In the genomic region with DNA sequence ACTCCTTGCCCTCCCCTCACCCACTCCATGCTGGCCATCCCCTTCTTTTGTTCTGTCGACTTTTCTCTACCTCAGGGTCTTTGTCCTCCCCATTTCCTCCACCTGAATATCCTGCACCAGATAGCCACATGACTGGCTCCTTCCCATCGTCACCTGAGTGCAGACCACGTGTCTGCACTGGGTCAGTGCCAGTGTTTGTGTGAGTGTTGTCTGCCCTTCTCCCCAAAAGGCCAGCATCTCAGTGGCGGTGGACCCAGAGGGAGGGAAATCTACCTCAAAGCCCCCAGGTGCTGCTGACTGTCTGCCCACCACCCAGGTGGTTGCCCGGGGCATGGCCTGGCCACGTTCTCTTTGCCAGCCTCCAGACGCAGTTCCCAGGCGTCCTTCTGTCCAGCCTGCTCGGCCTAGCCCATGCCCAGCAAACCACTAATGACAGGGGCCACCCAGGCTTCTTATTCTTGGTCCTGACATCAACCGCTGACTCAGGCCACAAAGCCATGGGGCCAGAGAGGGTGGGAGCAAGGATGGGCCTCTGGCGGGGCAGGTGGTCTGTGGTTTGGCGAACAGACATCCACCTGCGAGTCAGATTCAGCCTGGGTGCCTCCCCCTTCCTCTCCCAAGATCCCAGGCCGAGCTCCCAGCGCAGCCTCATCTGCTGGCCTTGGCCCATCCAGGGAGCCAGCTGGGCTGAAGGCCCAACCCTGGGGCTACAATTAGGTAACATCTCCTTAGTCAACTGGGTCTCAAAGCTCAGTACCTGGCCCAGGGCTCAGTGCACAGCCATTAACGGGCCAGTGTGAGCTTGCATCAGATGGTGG, we compare ENCODE assay signal across 22 cellular contexts. TPM values are rescaled to one million over a fixed set of nuclear protein-coding genes. Genes with fewer than 3 reads are reported as not detected.
DNase-seq lines count a peak whose midpoint lies in the region; ATAC-seq and TF ChIP-seq lines count a peak whose summit lies in the region.
"Had no signal": no experiment of that assay in that cellular context is flagged by ENCODE, and none has a peak within 500 bp of the region (broad histone marks: within the 10 kb centered on the region; RNA-seq: fewer than 3 reads in every experiment).

No MANE protein-coding gene starts in this region.

- H3K4me1 ChIP-seq in SJCRH30 (peaks cover 33% of the 10 kb centered on the region), foreskin keratinocyte (no peaks in the 10 kb centered on the region), spleen (peaks cover 16 to 56% (median 43%) of the 10 kb centered on the region in 6 donors)

- H3K4me3 Mint-ChIP-seq in activated CD8-positive, alpha-beta memory T cell treated with anti-CD3 and anti-CD28 coated beads, Interleukin-2, amount 10 ng/mL, durations not matched to agents 7 days and 5 days, result no peak overlapping the region
- H3K4me3 Mint-ChIP-seq: activated CD8-positive, alpha-beta T cell treated with anti-CD3 and anti-CD28 coated beads for 36 hours; activated naive CD4-positive, alpha-beta T cell treated with anti-CD3 and anti-CD28 coated beads, Interleukin-2, amount 10 ng/mL, durations not matched to agents 7 days and 5 days; activated T-cell treated with anti-CD3 and anti-CD28 coated beads, Interleukin-2, amount 50 U/mL, for 4 hours had no signal

- H3K9me3 ChIP-seq in SJCRH30 (replicated peaks), result no peaks in the 10 kb centered on the region
- peaks cover 0 to 5% (median 1%) of the 10 kb centered on the region in 8 donors for H3K9me3 ChIP-seq in spleen
- H3K9me3 ChIP-seq: A549, mucosa of descending colon had no signal

- no peak for TF ChIP-seq POLR2A in spleen (IDR thresholded peaks at IDR 0.05)

- no peak for ATAC-seq in activated CD8-positive, alpha-beta memory T cell treated with anti-CD3 and anti-CD28 coated beads, Interleukin-2, amount 10 ng/mL, durations not matched to agents 7 days and 5 days
- ATAC-seq in foreskin keratinocyte (peak; percentile 6), HG02798 (IDR thresholded peaks at IDR 0.05; ENCODE audit: poor library complexity, unreplicated experiment) (no peak)
- ATAC-seq: A549; activated CD8-positive, alpha-beta T cell treated with anti-CD3 and anti-CD28 coated beads for 36 hours; activated T-cell treated with anti-CD3 and anti-CD28 coated beads, Interleukin-2, amount 50 U/mL, for 4 hours; HCT116; heart right ventricle; left lung; mucosa of descending colon had no signal

- no peaks in the 10 kb centered on the region for H3K27me3 Mint-ChIP-seq in activated CD8-positive, alpha-beta memory T cell treated with anti-CD3 and anti-CD28 coated beads, Interleukin-2, amount 10 ng/mL, durations not matched to agents 7 days and 5 days
- H3K27me3 Mint-ChIP-seq: activated CD8-positive, alpha-beta T cell treated with anti-CD3 and anti-CD28 coated beads for 36 hours; activated naive CD4-positive, alpha-beta T cell treated with anti-CD3 and anti-CD28 coated beads, Interleukin-2, amount 10 ng/mL, durations not matched to agents 7 days and 5 days had no signal

- H3K4me3 ChIP-seq in SJCRH30, result no peak overlapping the region
- no peak overlapping the region for H3K4me3 ChIP-seq in spleen
- H3K4me3 ChIP-seq: A549, heart right ventricle, left lung, mucosa of descending colon had no signal

- TF ChIP-seq CTCF in foreskin keratinocyte (conservative IDR thresholded peaks at IDR 0.05) (no peak), spleen (IDR thresholded peaks at IDR 0.05 in 8 of 11, conservative IDR thresholded peaks at IDR 0.05 in 3 of 11) (no peak)

- CTCF ChIA-PET in activated CD8-positive, alpha-beta memory T cell treated with anti-CD3 and anti-CD28 coated beads, Interleukin-2, amount 10 ng/mL, durations not matched to agents 7 days and 5 days (lab: Charles Lee), result interaction anchor here (0.6 to 2.6 kb wide), 5 partner anchors 14 to 427 kb away, joined by 3 to 12 read pairs (median 4); no protein-coding TSS in a partner anchor

- intact Hi-C loops in spleen (cut with DNase I; ENCODE audit: low total_unique reads), result no loop called here

- 71 to 86% (median 78%) methylated on average over 14 to 16 of the region's 16 CpGs for WGBS in spleen, 5 donors

- DNase-seq in activated CD8-positive, alpha-beta memory T cell treated with anti-CD3 and anti-CD28 coated beads, Interleukin-2, amount 10 ng/mL, durations not matched to agents 7 days and 5 days, result peak; percentile 36
- DNase-seq in activated CD8-positive, alpha-beta memory T cell treated with anti-CD3 and anti-CD28 coated beads, Interleukin-2, amount 50 U/mL, for 48 hours, result no peak
- DNase-seq in SJCRH30 (peak; percentile 45 to 53), foreskin keratinocyte (peak in 1 of 2 donors; percentile 53), spleen (peak; percentile 69), dedifferentiated amniotic fluid mesenchymal stem cell (ENCODE audit: extremely low spot score) (no peak), globus pallidus (ENCODE audit: low spot score) (no peak)
- DNase-seq: activated CD8-positive, alpha-beta T cell treated with anti-CD3 and anti-CD28 coated beads for 36 hours; activated naive CD4-positive, alpha-beta T cell treated with anti-CD3 and anti-CD28 coated beads, Interleukin-2, amount 10 ng/mL, durations not matched to agents 7 days and 5 days; activated T-cell treated with anti-CD3 and anti-CD28 coated beads, Interleukin-2, amount 50 U/mL, for 4 hours; anterior cingulate cortex; effector memory CD4-positive, alpha-beta T cell; heart right ventricle; mucosa of descending colon; NCI-H1436 treated with DMSO at 0.1 percent for 48 hours; NCI-H526 had no signal

- H3K27ac Mint-ChIP-seq in activated CD8-positive, alpha-beta memory T cell treated with anti-CD3 and anti-CD28 coated beads, Interleukin-2, amount 10 ng/mL, durations not matched to agents 7 days and 5 days, result no peak overlapping the region
- H3K27ac Mint-ChIP-seq: activated CD8-positive, alpha-beta T cell treated with anti-CD3 and anti-CD28 coated beads for 36 hours; activated naive CD4-positive, alpha-beta T cell treated with anti-CD3 and anti-CD28 coated beads, Interleukin-2, amount 10 ng/mL, durations not matched to agents 7 days and 5 days had no signal

- 0 out of 2 replicates have a peak, but pooled peaks cover 3% of the 10 kb centered on the region for H3K27me3 ChIP-seq in SJCRH30
- H3K27me3 ChIP-seq in foreskin keratinocyte, result peaks cover 20% of the 10 kb centered on the region
- H3K27me3 ChIP-seq in spleen (replicated peaks in 1 of 7), result no peaks in the 10 kb centered on the region
- H3K27me3 ChIP-seq: heart right ventricle, left lung had no signal

- peaks cover 36% of the 10 kb centered on the region for H3K4me1 Mint-ChIP-seq in activated CD8-positive, alpha-beta memory T cell treated with anti-CD3 and anti-CD28 coated beads, Interleukin-2, amount 10 ng/mL, durations not matched to agents 7 days and 5 days

- no peaks in the 10 kb centered on the region for H3K36me3 ChIP-seq in SJCRH30
- H3K36me3 ChIP-seq in spleen, result no peaks in the 10 kb centered on the region
- H3K36me3 ChIP-seq: heart right ventricle, left lung had no signal

- H3K36me3 Mint-ChIP-seq in activated CD8-positive, alpha-beta memory T cell treated with anti-CD3 and anti-CD28 coated beads, Interleukin-2, amount 10 ng/mL, durations not matched to agents 7 days and 5 days, result no peaks in the 10 kb centered on the region

- H3K9me3 Mint-ChIP-seq in activated CD8-positive, alpha-beta memory T cell treated with anti-CD3 and anti-CD28 coated beads, Interleukin-2, amount 10 ng/mL, durations not matched to agents 7 days and 5 days (ENCODE audit: low read depth), result peaks cover 2% of the 10 kb centered on the region
- H3K9me3 Mint-ChIP-seq: activated T-cell treated with anti-CD3 and anti-CD28 coated beads, Interleukin-2, amount 50 U/mL, for 4 hours had no signal

- H3K27ac ChIP-seq in SJCRH30, result no peak overlapping the region
- H3K27ac ChIP-seq in foreskin keratinocyte, result no peak overlapping the region
- no peak overlapping the region for H3K27ac ChIP-seq in spleen
- H3K27ac ChIP-seq: A549, heart right ventricle, left lung had no signal

RNA-seq across cellular contexts. Expression of a gene that starts 5.5 kb away (rescaled TPM):
- 10 to 100 TPM; 31.1 to 54.9 TPM for total RNA-seq in activated CD8-positive, alpha-beta memory T cell treated with anti-CD3 and anti-CD28 coated beads, Interleukin-2, amount 10 ng/mL, durations not matched to agents 7 days and 5 days
- 24.6 and 27.1 TPM in 2 replicates for total RNA-seq in SJCRH30 (2014; rRNA removed; shearing (Covaris generic))
- total RNA-seq in foreskin keratinocyte (15.8 and 17.7 TPM in 2 replicates), spleen (100 to 1,000 TPM in 6 of 7 donors, 10 to 100 TPM in 1; 75.0 to 142 (median 113) TPM)
- polyA plus RNA-seq in foreskin keratinocyte (24.6 and 29.8 TPM in 2 replicates), spleen (10 to 100 TPM; 26.5 to 68.9 (median 50.4) TPM)

RNA-seq across cellular contexts. Expression of a gene that starts 43.6 kb away (rescaled TPM):
- 10 to 100 TPM; 45.0 to 83.0 TPM for total RNA-seq in activated CD8-positive, alpha-beta memory T cell treated with anti-CD3 and anti-CD28 coated beads, Interleukin-2, amount 10 ng/mL, durations not matched to agents 7 days and 5 days
- 36.9 and 41.6 TPM in 2 replicates for total RNA-seq in SJCRH30 (2014; rRNA removed; shearing (Covaris generic))
- total RNA-seq in foreskin keratinocyte (31.1 TPM in 2 replicates), spleen (10 to 100 TPM; 32.8 to 78.8 (median 44.6) TPM)
- polyA plus RNA-seq in foreskin keratinocyte (46.3 and 47.5 TPM in 2 replicates), spleen (10 to 100 TPM; 21.7 to 38.9 (median 23.0) TPM)

RNA-seq across cellular contexts. Expression of a gene that starts 44.4 kb away (rescaled TPM):
- total RNA-seq in activated CD8-positive, alpha-beta memory T cell treated with anti-CD3 and anti-CD28 coated beads, Interleukin-2, amount 10 ng/mL, durations not matched to agents 7 days and 5 days, result not detected
- total RNA-seq in SJCRH30 (2014; rRNA removed; shearing (Covaris generic)), result not detected in 2 replicates
- total RNA-seq in foreskin keratinocyte (0.04 and 0.14 TPM in 2 replicates), spleen (10 to 100 TPM in 3 of 7 donors, 1 to 10 TPM in 4; 4.7 to 20.0 (median 9.1) TPM)
- polyA plus RNA-seq in foreskin keratinocyte (0.10 TPM in 1 of 2 replicates, not detected in the other), spleen (1 to 10 TPM; 1.8 to 5.9 (median 1.9) TPM)
- total RNA-seq: renal cortical epithelial cell had no signal
- polyA plus RNA-seq: BJ had no signal

Comparison
In these comparisons a context has a peak if more than half of its experiments do, and no peak if none do; other contexts are left out.
1. DNase-seq: peak in activated CD8-positive, alpha-beta memory T cell treated with anti-CD3 and anti-CD28 coated beads, Interleukin-2, amount 10 ng/mL, durations not matched to agents 7 days and 5 days (single experiment), SJCRH30 (2 of 2) and spleen (single experiment); none in activated CD8-positive, alpha-beta memory T cell treated with anti-CD3 and anti-CD28 coated beads, Interleukin-2, amount 50 U/mL, for 48 hours (single experiment), dedifferentiated amniotic fluid mesenchymal stem cell (single experiment) and globus pallidus (single experiment).